28 cellular contexts compared by ENCODE assay signal in genomic region chr18:6015364-6015763, GRCh38.
"Had no signal": no experiment of that assay in that cellular context is flagged by ENCODE, and none has a peak within 500 bp of the region (broad histone marks: within the 10 kb centered on the region; RNA-seq: fewer than 3 reads in every experiment).

No MANE protein-coding gene starts in this region.

- H3K4me1 ChIP-seq: body of pancreas, colonic mucosa, esophagus squamous epithelium, foreskin keratinocyte, gastroesophageal sphincter had no signal

- H3K79me2 ChIP-seq: hepatocyte had no signal

- H3K27me3 ChIP-seq: body of pancreas, colonic mucosa, esophagus squamous epithelium, foreskin keratinocyte, gastroesophageal sphincter, heart right ventricle, hepatocyte had no signal

- H3K4me3 ChIP-seq: body of pancreas, colonic mucosa, esophagus squamous epithelium, gastroesophageal sphincter, heart right ventricle, hepatocyte had no signal

- H3K27ac ChIP-seq: body of pancreas, colonic mucosa, epithelial cell of prostate, esophagus squamous epithelium, foreskin keratinocyte, gastroesophageal sphincter, heart right ventricle, hepatocyte had no signal

- H3K36me3 ChIP-seq: colonic mucosa, esophagus squamous epithelium, gastroesophageal sphincter, heart right ventricle had no signal

- DNase-seq: activated CD4-positive, alpha-beta memory T cell treated with anti-CD3 and anti-CD28 coated beads for 36 hours; activated CD4-positive, alpha-beta T cell treated with anti-CD3 and anti-CD28 coated beads for 36 hours; activated CD4-positive, alpha-beta T cell treated with anti-CD3 and anti-CD28 coated beads, Interleukin-2, amount 10 ng/mL, durations not matched to agents 24 days and 14 days; activated CD4-positive, CD25-positive, alpha-beta regulatory T cell; activated CD4-positive, CD25-positive, alpha-beta regulatory T cell treated with anti-CD3 and anti-CD28 coated beads, Interleukin-2, amount 50 U/mL, for 72 hours; activated CD8-positive, alpha-beta memory T cell treated with anti-CD3 and anti-CD28 coated beads, Interleukin-2, amount 10 ng/mL, durations not matched to agents 7 days and 5 days; activated CD8-positive, alpha-beta memory T cell treated with anti-CD3 and anti-CD28 coated beads, Interleukin-2, amount 50 U/mL, for 4 hours; activated CD8-positive, alpha-beta T cell treated with anti-CD3 and anti-CD28 coated beads, Interleukin-2, amount 10 ng/mL, durations not matched to agents 7 days and 5 days; activated gamma-delta T cell; activated naive CD4-positive, alpha-beta T cell; activated naive CD4-positive, alpha-beta T cell treated with anti-CD3 and anti-CD28 coated beads, Interleukin-2, amount 10 ng/mL, durations not matched to agents 7 days and 5 days; activated naive CD8-positive, alpha-beta T cell treated with anti-CD3 and anti-CD28 coated beads, Interleukin-2, amount 10 ng/mL, durations not matched to agents 7 days and 5 days; activated T-cell treated with anti-CD3 and anti-CD28 coated beads, Interleukin-2, amount 50 U/mL, for 1 hour; activated T-cell treated with anti-CD3 and anti-CD28 coated beads, Interleukin-2, amount 50 U/mL, for 48 hours; body of pancreas; caudate nucleus; colonic mucosa; effector CD8-positive, alpha-beta T cell; esophagus squamous epithelium; foreskin keratinocyte; heart right ventricle; T-helper 1 cell; T-helper 17 cell; T1000 had no signal

- H3K9me3 ChIP-seq: body of pancreas, colonic mucosa, esophagus squamous epithelium, gastroesophageal sphincter, heart right ventricle had no signal

- H3K4me2 ChIP-seq: hepatocyte had no signal

- ATAC-seq: activated CD4-positive, alpha-beta T cell treated with anti-CD3 and anti-CD28 coated beads for 36 hours; activated CD8-positive, alpha-beta memory T cell treated with anti-CD3 and anti-CD28 coated beads, Interleukin-2, amount 10 ng/mL, durations not matched to agents 7 days and 5 days; activated CD8-positive, alpha-beta T cell treated with anti-CD3 and anti-CD28 coated beads, Interleukin-2, amount 10 ng/mL, durations not matched to agents 7 days and 5 days; activated naive CD4-positive, alpha-beta T cell treated with anti-CD3 and anti-CD28 coated beads, Interleukin-2, amount 50 U/mL, for 72 hours; body of pancreas; foreskin keratinocyte; gastroesophageal sphincter; heart right ventricle; T-helper 17 cell had no signal

- H2AFZ ChIP-seq: hepatocyte had no signal
